Comparison of ENCODE assay signal across 8 cellular contexts in genomic region chr3:46538803-46539442, GRCh38. TPM values are rescaled to one million over a fixed set of nuclear protein-coding genes. Genes with fewer than 3 reads are reported as not detected.
DNase-seq lines count a peak whose midpoint lies in the region; ATAC-seq and TF ChIP-seq lines count a peak whose summit lies in the region.

No MANE protein-coding gene starts in this region.

- H3K4me3 ChIP-seq in psoas muscle (no peak overlapping the region), endodermal cell (ENCODE audit: low read length) (no peak overlapping the region)

- peaks cover 44% of the 10 kb centered on the region for H3K4me1 ChIP-seq in psoas muscle
- no peaks in the 10 kb centered on the region for H3K4me1 ChIP-seq in endodermal cell (ENCODE audit: control insufficient read depth, insufficient read depth, low read length)

- intact Hi-C loops in psoas muscle (cut with DNase I): no loop called here

- H3K27ac Mint-ChIP-seq in endodermal cell: no peak overlapping the region

- H3K36me3 ChIP-seq in psoas muscle (ENCODE audit: insufficient read depth in 1 of 2, low read depth in 1 of 2) (peaks cover 3 to 88% of the 10 kb centered on the region in 2 donors), endodermal cell (ENCODE audit: control insufficient read depth, insufficient read depth, low read length) (peaks cover 65% of the 10 kb centered on the region)

- in situ Hi-C loops in KBM-7 (cut with MboI; ENCODE audit: low pct_unique_long_range_greater_than_20kb, low sequenced_read_pairs): no loop called here

- H3K4me1 Mint-ChIP-seq in endodermal cell: peaks cover 16% of the 10 kb centered on the region

- H3K27ac ChIP-seq in psoas muscle (peak overlapping the region; percentile 82), endodermal cell (ENCODE audit: low read depth, low read length) (no peak overlapping the region)

- H3K4me3 Mint-ChIP-seq in endodermal cell: no peak overlapping the region

- TF ChIP-seq CTCF in psoas muscle (IDR thresholded peaks at IDR 0.05) (no peak), endodermal cell (conservative IDR thresholded peaks at IDR 0.05) (no peak)

- 42 to 47% (median 42%) methylated on average over 14 of the region's 14 CpGs for WGBS in psoas muscle, 3 donors
- 86 to 89% methylated on average over 12 to 14 of the region's 14 CpGs for WGBS in endodermal cell (ENCODE audit: insufficient coverage in 1 of 2, insufficient read length in 1 of 2), 2 experiments

- H3K27me3 Mint-ChIP-seq in endodermal cell (ENCODE audit: insufficient read depth): no peaks in the 10 kb centered on the region

- H3K9me3 Mint-ChIP-seq in endodermal cell: peaks cover 2% of the 10 kb centered on the region

- H3K27me3 ChIP-seq in psoas muscle (ENCODE audit: insufficient read depth in 3 of 3, low read length in 2 of 3): no peaks in the 10 kb centered on the region
- no peaks in the 10 kb centered on the region for H3K27me3 ChIP-seq in endodermal cell (ENCODE audit: control insufficient read depth, insufficient read depth, low read length, poor library complexity, severe bottlenecking)

- peaks cover 68% of the 10 kb centered on the region for H3K36me3 Mint-ChIP-seq in endodermal cell (ENCODE audit: low read depth)

- H3K9ac ChIP-seq in endodermal cell (ENCODE audit: extremely low read depth, low read length, poor library complexity, severe bottlenecking): no peak overlapping the region

- no peaks in the 10 kb centered on the region for H3K9me3 ChIP-seq in psoas muscle
- no peaks in the 10 kb centered on the region for H3K9me3 ChIP-seq in endodermal cell (ENCODE audit: control insufficient read depth, low read length)

- DNase-seq in COR-L47 (lab: John Stamatoyannopoulos, UW) (peak; percentile 28), KBM-7 (peak; percentile 89), psoas muscle (peak; percentile 41 to 73), endodermal cell (no peak), SW 1271 (lab: John Stamatoyannopoulos, UW) (no peak)
- DNase-seq in activated CD4-positive, alpha-beta T cell treated with anti-CD3 and anti-CD28 coated beads for 48 hours: peak; percentile 75
- peak; percentile 51 for DNase-seq in effector CD8-positive, alpha-beta T cell (lab: John Stamatoyannopoulos, UW)

- ATAC-seq in GM21390 (IDR thresholded peaks at IDR 0.05; ENCODE audit: unreplicated experiment) (peak; percentile 85), psoas muscle (no peak)

RNA-seq across cellular contexts. Expression of gene LRRC2, which starts 27.2 kb away (rescaled TPM):
- total RNA-seq in psoas muscle: 100 to 1,000 TPM in 1 of 4 donors, 10 to 100 TPM in 3; 65.1 to 160 (median 95.6) TPM
- 10 to 100 TPM in 2 of 3 donors, 1 to 10 TPM in 1; 8.3 to 60.3 (median 57.9) TPM for polyA plus RNA-seq in psoas muscle
- total RNA-seq in endodermal cell: 10 to 100 TPM in 1 of 2 donors, 1 to 10 TPM in 1; 8.9 to 10.2 TPM
- polyA plus RNA-seq in endodermal cell (2013, experiment 1 of 2): 1.1 TPM
- polyA plus RNA-seq in endodermal cell (2013, experiment 2 of 2): 0.70 TPM

RNA-seq across cellular contexts. Expression of gene RTP3, which starts 41.1 kb away (rescaled TPM):
- total RNA-seq in psoas muscle: not detected
- under 1 TPM in 1 of 3 donors, not detected in 2; 0.01 TPM for polyA plus RNA-seq in psoas muscle
- not detected for total RNA-seq in endodermal cell
- not detected for polyA plus RNA-seq in endodermal cell (2013, experiment 1 of 2)
- polyA plus RNA-seq in endodermal cell (2013, experiment 2 of 2): not detected

Comparison
In these comparisons a context has a peak if more than half of its experiments do, and no peak if none do; other contexts are left out.
1. DNase-seq: peak in COR-L47 (single experiment), KBM-7 (single experiment), activated CD4-positive, alpha-beta T cell treated with anti-CD3 and anti-CD28 coated beads for 48 hours (single experiment), effector CD8-positive, alpha-beta T cell (single experiment) and psoas muscle (2 of 2); none in endodermal cell (single experiment) and SW 1271 (0 of 2).
2. RNA of gene LRRC2, which starts 27.2 kb away (total RNA-seq): 65.1 to 160 TPM in psoas muscle; 8.9 to 10.2 TPM in endodermal cell; every median in the first group is over 4 times any median in the second.